Comparison of ENCODE assay signal across 8 cellular contexts in the genomic region with DNA sequence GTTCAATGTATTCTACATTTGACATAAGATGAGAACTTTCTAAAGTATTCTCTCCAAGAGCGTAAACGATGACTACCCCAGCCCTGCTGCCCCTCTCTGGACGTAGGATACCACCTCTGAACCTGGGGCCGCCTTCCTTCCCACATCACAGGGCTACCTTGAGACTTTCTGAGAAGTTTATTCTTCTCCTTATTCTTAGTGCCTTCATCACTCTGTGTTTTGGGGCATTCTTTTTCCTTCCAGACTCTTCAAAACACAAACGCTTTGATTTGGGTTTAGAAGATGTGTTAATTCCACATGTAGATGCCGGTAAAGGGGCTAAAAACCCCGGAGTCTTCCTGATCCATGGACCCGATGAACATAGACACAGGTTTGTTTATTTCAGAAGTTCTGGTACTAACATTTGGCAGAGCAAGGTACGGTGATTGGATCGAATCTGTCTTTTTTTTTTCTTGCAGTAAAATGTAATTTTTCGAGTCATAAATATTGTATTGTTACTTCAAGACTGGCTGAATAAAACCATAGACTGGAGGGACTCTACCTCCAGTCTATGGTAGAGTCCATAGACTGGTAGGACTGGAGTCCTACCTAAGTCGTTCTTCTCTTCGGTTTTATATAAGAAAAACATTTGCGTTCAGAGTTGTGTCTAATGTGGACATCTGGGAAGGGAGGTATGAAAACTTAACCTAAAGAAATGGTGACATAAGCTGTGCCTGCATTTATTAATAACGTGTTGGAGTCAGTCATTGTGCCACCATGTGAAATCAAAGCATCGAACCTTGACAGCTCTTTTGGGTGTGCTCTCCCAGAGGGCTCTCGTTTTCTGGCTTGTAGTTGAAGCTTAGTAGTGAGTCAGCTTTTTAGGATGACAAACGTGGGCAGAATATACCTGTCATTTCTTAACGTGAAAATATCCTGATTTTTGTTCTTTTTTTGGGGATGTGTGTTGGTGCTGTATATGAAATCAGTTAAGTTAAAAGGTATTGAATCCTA. TPM values are rescaled to one million over a fixed set of nuclear protein-coding genes. Genes with fewer than 3 reads are reported as not detected.
A peak's percentile ranks its signal among the peaks of the same experiment; 100 is the strongest.
DNase-seq lines count a peak whose midpoint lies in the region; ATAC-seq and TF ChIP-seq lines count a peak whose summit lies in the region.

No MANE protein-coding gene starts in this region.

- 1 to 3% methylated on average over 19 of the region's 19 CpGs for WGBS in body of pancreas, 2 donors
- 4% methylated on average over 19 of the region's 19 CpGs for WGBS in liver
- 10% methylated on average over 19 of the region's 19 CpGs for WGBS in thymus

- H3K4me3 ChIP-seq in AG04450 (ENCODE audit: low read depth, low read length) (peak overlapping the region; percentile 90), GM12865 (ENCODE audit: low read depth, low read length) (peak overlapping the region; percentile 72), body of pancreas (peak overlapping the region; percentile 14 to 57), liver (ENCODE audit: low read depth in 1 of 3, low read length in 3 of 3) (peak overlapping the region; percentile 92 to 97 (median 97)), thymus (ENCODE audit: low read length) (peak overlapping the region; percentile 99)

- CTCF ChIA-PET in AG04450 (lab: Charles Lee): interaction anchor here (0.6 to 0.8 kb wide), 3 partner anchors 19 to 390 kb away, joined by 4 to 5 read pairs (median 4); no protein-coding TSS in a partner anchor

- no peaks in the 10 kb centered on the region for H3K9me3 ChIP-seq in AG04450 (ENCODE audit: control insufficient read depth, insufficient read depth, low read length)
- no peaks in the 10 kb centered on the region for H3K9me3 ChIP-seq in body of pancreas
- no peaks in the 10 kb centered on the region for H3K9me3 ChIP-seq in liver (ENCODE audit: control insufficient read depth in 4 of 4, low read length in 3 of 4)
- no peaks in the 10 kb centered on the region for H3K9me3 ChIP-seq in thymus (ENCODE audit: control insufficient read depth)

- no peak for TF ChIP-seq RAD21 in liver (IDR thresholded peaks at IDR 0.05)

- no peak for TF ChIP-seq CTCF in AG04450 (IDR thresholded peaks at IDR 0.05; ENCODE audit: low read depth, low read length)
- no peak for TF ChIP-seq CTCF in GM12865 (IDR thresholded peaks at IDR 0.05; ENCODE audit: insufficient read depth, low read depth, low read length, missing control alignments)
- TF ChIP-seq CTCF in body of pancreas (IDR thresholded peaks at IDR 0.05): no peak
- TF ChIP-seq CTCF in liver (IDR thresholded peaks at IDR 0.05; ENCODE audit: low read depth, low read length, missing input control): no peak

- H3K4me1 ChIP-seq in body of pancreas: peaks cover 31% of the 10 kb centered on the region
- H3K4me1 ChIP-seq in liver (ENCODE audit: control insufficient read depth in 4 of 4, insufficient read depth in 4 of 4, low read length in 3 of 4): peaks cover 5 to 41% (median 32%) of the 10 kb centered on the region in 4 donors
- H3K4me1 ChIP-seq in thymus (ENCODE audit: control insufficient read depth, insufficient read depth, low read length): peaks cover 21% of the 10 kb centered on the region

- intact Hi-C loops in body of pancreas (cut with DNase I): no loop called here

- peak in 2 of 3 donors; percentile 23 to 27 for TF ChIP-seq POLR2A in body of pancreas (IDR thresholded peaks at IDR 0.05)

- no peaks in the 10 kb centered on the region for H3K27me3 ChIP-seq in AG04450 (ENCODE audit: control insufficient read depth, insufficient read depth, low read length)
- no peaks in the 10 kb centered on the region for H3K27me3 ChIP-seq in body of pancreas
- H3K27me3 ChIP-seq in liver (ENCODE audit: control insufficient read depth in 4 of 4, insufficient read depth in 4 of 4, low read length in 3 of 4): no peaks in the 10 kb centered on the region
- H3K27me3 ChIP-seq in thymus (ENCODE audit: control insufficient read depth, insufficient read depth): no peaks in the 10 kb centered on the region

- peak overlapping the region; percentile 95 for H3K9ac ChIP-seq in liver (ENCODE audit: low read depth in 1 of 2, low read length in 2 of 2)

- no peak for DNase-seq in AG04450 (ENCODE audit: low read depth, low spot score)
- DNase-seq in GM12865 (ENCODE audit: low read depth): peak; percentile 61
- peak; percentile 84 for DNase-seq in NAMALWA (ENCODE audit: low spot score)
- peak in 2 of 4 donors; percentile 21 to 36 for DNase-seq in body of pancreas
- DNase-seq in iPS-NIHi11 (ENCODE audit: low spot score): no peak
- no peak for DNase-seq in central memory CD4-positive, alpha-beta T cell

- H3K27ac ChIP-seq in AG04450 (ENCODE audit: low read depth, low read length) (no peak overlapping the region), body of pancreas (peak overlapping the region; percentile 99), liver (ENCODE audit: low read depth in 1 of 2, low read length in 2 of 2) (peak overlapping the region; percentile 91 to 95), thymus (ENCODE audit: low read depth) (no peak overlapping the region)

- ATAC-seq in body of pancreas: no peak

- H3K36me3 ChIP-seq in body of pancreas (replicated peaks in 1 of 2; ENCODE audit: insufficient read depth in 1 of 2, low read depth in 2 of 2) (no peaks in the 10 kb centered on the region), liver (ENCODE audit: control insufficient read depth in 4 of 4, insufficient read depth in 3 of 4, low read depth in 1 of 4, low read length in 3 of 4) (no peaks in the 10 kb centered on the region), thymus (ENCODE audit: control insufficient read depth, insufficient read depth) (no peaks in the 10 kb centered on the region)

- POLR2A ChIA-PET in AG04450 (lab: Yijun Ruan, JAX): no interaction called here

TF ChIP-seq in liver, 16 proteins besides CTCF, POLR2A, EP300 and RAD21:
- TF ChIP-seq, protein P1, sequence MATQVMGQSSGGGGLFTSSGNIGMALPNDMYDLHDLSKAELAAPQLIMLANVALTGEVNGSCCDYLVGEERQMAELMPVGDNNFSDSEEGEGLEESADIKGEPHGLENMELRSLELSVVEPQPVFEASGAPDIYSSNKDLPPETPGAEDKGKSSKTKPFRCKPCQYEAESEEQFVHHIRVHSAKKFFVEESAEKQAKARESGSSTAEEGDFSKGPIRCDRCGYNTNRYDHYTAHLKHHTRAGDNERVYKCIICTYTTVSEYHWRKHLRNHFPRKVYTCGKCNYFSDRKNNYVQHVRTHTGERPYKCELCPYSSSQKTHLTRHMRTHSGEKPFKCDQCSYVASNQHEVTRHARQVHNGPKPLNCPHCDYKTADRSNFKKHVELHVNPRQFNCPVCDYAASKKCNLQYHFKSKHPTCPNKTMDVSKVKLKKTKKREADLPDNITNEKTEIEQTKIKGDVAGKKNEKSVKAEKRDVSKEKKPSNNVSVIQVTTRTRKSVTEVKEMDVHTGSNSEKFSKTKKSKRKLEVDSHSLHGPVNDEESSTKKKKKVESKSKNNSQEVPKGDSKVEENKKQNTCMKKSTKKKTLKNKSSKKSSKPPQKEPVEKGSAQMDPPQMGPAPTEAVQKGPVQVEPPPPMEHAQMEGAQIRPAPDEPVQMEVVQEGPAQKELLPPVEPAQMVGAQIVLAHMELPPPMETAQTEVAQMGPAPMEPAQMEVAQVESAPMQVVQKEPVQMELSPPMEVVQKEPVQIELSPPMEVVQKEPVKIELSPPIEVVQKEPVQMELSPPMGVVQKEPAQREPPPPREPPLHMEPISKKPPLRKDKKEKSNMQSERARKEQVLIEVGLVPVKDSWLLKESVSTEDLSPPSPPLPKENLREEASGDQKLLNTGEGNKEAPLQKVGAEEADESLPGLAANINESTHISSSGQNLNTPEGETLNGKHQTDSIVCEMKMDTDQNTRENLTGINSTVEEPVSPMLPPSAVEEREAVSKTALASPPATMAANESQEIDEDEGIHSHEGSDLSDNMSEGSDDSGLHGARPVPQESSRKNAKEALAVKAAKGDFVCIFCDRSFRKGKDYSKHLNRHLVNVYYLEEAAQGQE (IDR thresholded peaks at IDR 0.05): no peak
- TF ChIP-seq, protein P2, sequence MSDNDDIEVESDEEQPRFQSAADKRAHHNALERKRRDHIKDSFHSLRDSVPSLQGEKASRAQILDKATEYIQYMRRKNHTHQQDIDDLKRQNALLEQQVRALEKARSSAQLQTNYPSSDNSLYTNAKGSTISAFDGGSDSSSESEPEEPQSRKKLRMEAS (IDR thresholded peaks at IDR 0.05): peak; percentile 40
- no peak for TF ChIP-seq TAF1 (conservative IDR thresholded peaks at IDR 0.05)

RNA-seq across cellular contexts. Expression of gene MAN1A2, which starts 1.2 kb away (rescaled TPM):
- polyA plus RNA-seq in AG04450 (2011; rRNA removed) (37.2 and 40.7 TPM in 2 replicates), liver (10 to 100 TPM; 10.9 to 23.1 TPM), thymus (10.6 TPM)
- 46.9 and 64.2 TPM in 2 replicates for polyA minus RNA-seq in AG04450 (2011; rRNA and poly(A)+ RNA removed)
- total RNA-seq in body of pancreas (10 to 100 TPM; 37.9 to 54.4 TPM), liver (10 to 100 TPM; 27.0 to 58.7 TPM)

Comparison
In these comparisons a context has a peak if more than half of its experiments do, and no peak if none do; other contexts are left out.
1. DNase-seq: peak in GM12865 (single experiment) and NAMALWA (single experiment); none in AG04450 (single experiment), iPS-NIHi11 (single experiment) and central memory CD4-positive, alpha-beta T cell (single experiment).
2. H3K27ac ChIP-seq: peak in body of pancreas (4 of 4) and liver (2 of 2); none in AG04450 (single experiment) and thymus (single experiment).
3. H3K4me3 ChIP-seq: peak in every context shown above with its lines; median percentile 99 in thymus; 97 in liver; 90 in AG04450; 72 in GM12865; 36 in body of pancreas.